ENCODE assay signal across 21 cellular contexts in genomic region chr2:68834737-68835136, GRCh38. TPM values are rescaled to one million over a fixed set of nuclear protein-coding genes. Genes with fewer than 3 reads are reported as not detected.
DNase-seq lines count a peak whose midpoint lies in the region; ATAC-seq and TF ChIP-seq lines count a peak whose summit lies in the region.
"Had no signal": no experiment of that assay in that cellular context is flagged by ENCODE, and none has a peak within 500 bp of the region (broad histone marks: within the 10 kb centered on the region; RNA-seq: fewer than 3 reads in every experiment).

No MANE protein-coding gene starts in this region.

- no peak for TF ChIP-seq POLR2A in breast epithelium (IDR thresholded peaks at IDR 0.05)

- no peaks in the 10 kb centered on the region for H3K27me3 ChIP-seq in liver (ENCODE audit: control insufficient read depth in 4 of 4, insufficient read depth in 4 of 4, low read length in 3 of 4)
- H3K27me3 ChIP-seq in breast epithelium = no peaks in the 10 kb centered on the region
- no peaks in the 10 kb centered on the region for H3K27me3 ChIP-seq in PC-3 (ENCODE audit: low read length)
- H3K27me3 ChIP-seq: gastrocnemius medialis, neural progenitor cell, tibial nerve had no signal

- no peak overlapping the region for H3K9ac ChIP-seq in liver (ENCODE audit: low read depth in 1 of 2, low read length in 2 of 2)
- no peak overlapping the region for H3K9ac ChIP-seq in PC-3 (ENCODE audit: low read length)
- H3K9ac ChIP-seq: neural progenitor cell had no signal

- H3K27ac ChIP-seq in liver (ENCODE audit: low read depth in 1 of 2, low read length in 2 of 2) (peak overlapping the region; percentile 37 to 45), breast epithelium (no peak overlapping the region), PC-3 (ENCODE audit: low read length) (no peak overlapping the region)
- H3K27ac ChIP-seq: gastrocnemius medialis, neural progenitor cell, PC-9, SK-N-MC, VCaP had no signal

- in situ Hi-C loops in KBM-7 (cut with MboI; ENCODE audit: low pct_unique_long_range_greater_than_20kb, low sequenced_read_pairs) = no loop called here

- ATAC-seq in HG03139 (IDR thresholded peaks at IDR 0.05; ENCODE audit: unreplicated experiment) (no peak), PC-3 (no peak)
- ATAC-seq: gastrocnemius medialis had no signal

- no peaks in the 10 kb centered on the region for H3K36me3 ChIP-seq in liver (ENCODE audit: control insufficient read depth in 4 of 4, insufficient read depth in 3 of 4, low read depth in 1 of 4, low read length in 3 of 4)
- no peaks in the 10 kb centered on the region for H3K36me3 ChIP-seq in breast epithelium
- H3K36me3 ChIP-seq in PC-3 (ENCODE audit: low read depth, low read length) = no peaks in the 10 kb centered on the region
- H3K36me3 ChIP-seq: gastrocnemius medialis, neural progenitor cell, tibial nerve had no signal

- 86% methylated on average over 3 of the region's 3 CpGs for WGBS in liver

- intact Hi-C loops in breast epithelium (cut with DNase I; ENCODE audit: low total_unique reads) = no loop called here
- intact Hi-C loops in PC-3 (cut with micrococcal nuclease) = loop anchor here (5.0 kb wide), 3 partner anchors 82 to 343 kb away; no protein-coding TSS in a partner anchor

- no peaks in the 10 kb centered on the region for H3F3A ChIP-seq in PC-3 (ENCODE audit: low read length, unreplicated experiment)

- no peaks in the 10 kb centered on the region for H3K9me3 ChIP-seq in liver (ENCODE audit: control insufficient read depth in 4 of 4, low read length in 3 of 4)
- H3K9me3 ChIP-seq in breast epithelium = no peaks in the 10 kb centered on the region
- no peaks in the 10 kb centered on the region for H3K9me3 ChIP-seq in PC-3 (ENCODE audit: low read length)
- H3K9me3 ChIP-seq: gastrocnemius medialis, tibial nerve had no signal

- POLR2A ChIA-PET in PC-3 (lab: Charles Lee; ENCODE audit: unreplicated experiment) = no interaction called here

- no peaks in the 10 kb centered on the region for H3K9me2 ChIP-seq in PC-3 (replicated peaks; ENCODE audit: low read length)

- H3K4me3 ChIP-seq in liver (ENCODE audit: low read depth in 1 of 3, low read length in 3 of 3) = no peak overlapping the region
- H3K4me3 ChIP-seq in breast epithelium = no peak overlapping the region
- H3K4me3 ChIP-seq in PC-3 (ENCODE audit: low read length) = no peak overlapping the region
- H3K4me3 ChIP-seq: gastrocnemius medialis, neural progenitor cell, PC-9, SK-N-MC, tibial nerve had no signal

- no peak overlapping the region for H2AFZ ChIP-seq in PC-3 (ENCODE audit: low read length)
- H2AFZ ChIP-seq: neural progenitor cell, PC-9 had no signal

- H4K20me1 ChIP-seq in PC-3 (ENCODE audit: low read length) = no peaks in the 10 kb centered on the region

- H3K79me2 ChIP-seq in PC-3 (ENCODE audit: low read length) = no peaks in the 10 kb centered on the region

- BruUV-seq in PC-3 (replicated peaks; lab: Mats Ljungman, UMichigan) = no TSS peak

- H3K4me1 ChIP-seq in liver (ENCODE audit: control insufficient read depth in 4 of 4, insufficient read depth in 4 of 4, low read length in 3 of 4) (peaks cover 0 to 2% (median 0%) of the 10 kb centered on the region in 4 donors), breast epithelium (peaks cover 0 to 9% of the 10 kb centered on the region in 2 donors), PC-3 (ENCODE audit: insufficient read depth, low read length) (peaks cover 14% of the 10 kb centered on the region)
- H3K4me1 ChIP-seq: neural progenitor cell had no signal

- DNase-seq in AML-193 (lab: John Stamatoyannopoulos, UW) (peak; percentile 59 to 77), KBM-7 (peak; percentile 62), SKM-1 treated with dmso at 0.1 percent for 144 hours (lab: John Stamatoyannopoulos, UW; ENCODE audit: unreplicated experiment) (peak; percentile 47), breast epithelium (ENCODE audit: low spot score in 2 of 2) (no peak), COLO668 (lab: John Stamatoyannopoulos, UW; ENCODE audit: unreplicated experiment) (no peak), PC-3 (no peak)
- DNase-seq: anterior cingulate cortex; COR-L47; gastrocnemius medialis; NCI-H345; PC-9; stimulated activated CD4-positive, alpha-beta T cell treated with anti-CD3 and anti-CD28 coated beads, Interleukin-1b, Interleukin-23, amount 100 ng/mL, for 48 hours had no signal

- TF ChIP-seq CTCF in liver (IDR thresholded peaks at IDR 0.05; ENCODE audit: low read depth, low read length, missing input control) (no peak), breast epithelium (IDR thresholded peaks at IDR 0.05) (no peak), PC-3 (conservative IDR thresholded peaks at IDR 0.05; ENCODE audit: low read depth, low read length) (no peak)

- CTCF ChIA-PET in PC-3 (lab: Charles Lee) = no interaction called here

- no peak overlapping the region for H3K4me2 ChIP-seq in PC-3 (ENCODE audit: low read length)
- H3K4me2 ChIP-seq: neural progenitor cell, PC-9 had no signal

- no peak for TF ChIP-seq RAD21 in liver (IDR thresholded peaks at IDR 0.05)

TF ChIP-seq in liver, 16 proteins besides CTCF, POLR2A, EP300 and RAD21:
- no peak for TF ChIP-seq EGR1 (IDR thresholded peaks at IDR 0.05; ENCODE audit: low read depth in 2 of 2)
- no peak for TF ChIP-seq RXRA (IDR thresholded peaks at IDR 0.05)
- TF ChIP-seq HNF4G (IDR thresholded peaks at IDR 0.05) = no peak
- TF ChIP-seq, protein P1, sequence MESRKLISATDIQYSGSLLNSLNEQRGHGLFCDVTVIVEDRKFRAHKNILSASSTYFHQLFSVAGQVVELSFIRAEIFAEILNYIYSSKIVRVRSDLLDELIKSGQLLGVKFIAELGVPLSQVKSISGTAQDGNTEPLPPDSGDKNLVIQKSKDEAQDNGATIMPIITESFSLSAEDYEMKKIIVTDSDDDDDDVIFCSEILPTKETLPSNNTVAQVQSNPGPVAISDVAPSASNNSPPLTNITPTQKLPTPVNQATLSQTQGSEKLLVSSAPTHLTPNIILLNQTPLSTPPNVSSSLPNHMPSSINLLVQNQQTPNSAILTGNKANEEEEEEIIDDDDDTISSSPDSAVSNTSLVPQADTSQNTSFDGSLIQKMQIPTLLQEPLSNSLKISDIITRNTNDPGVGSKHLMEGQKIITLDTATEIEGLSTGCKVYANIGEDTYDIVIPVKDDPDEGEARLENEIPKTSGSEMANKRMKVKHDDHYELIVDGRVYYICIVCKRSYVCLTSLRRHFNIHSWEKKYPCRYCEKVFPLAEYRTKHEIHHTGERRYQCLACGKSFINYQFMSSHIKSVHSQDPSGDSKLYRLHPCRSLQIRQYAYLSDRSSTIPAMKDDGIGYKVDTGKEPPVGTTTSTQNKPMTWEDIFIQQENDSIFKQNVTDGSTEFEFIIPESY (IDR thresholded peaks at IDR 0.05) = no peak
- TF ChIP-seq GABPA (IDR thresholded peaks at IDR 0.05 in 1 of 2, conservative IDR thresholded peaks at IDR 0.05 in 1 of 2) = no peak
- TF ChIP-seq, protein P2, sequence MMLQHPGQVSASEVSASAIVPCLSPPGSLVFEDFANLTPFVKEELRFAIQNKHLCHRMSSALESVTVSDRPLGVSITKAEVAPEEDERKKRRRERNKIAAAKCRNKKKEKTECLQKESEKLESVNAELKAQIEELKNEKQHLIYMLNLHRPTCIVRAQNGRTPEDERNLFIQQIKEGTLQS (IDR thresholded peaks at IDR 0.05) = no peak
- TF ChIP-seq FOXA1 (IDR thresholded peaks at IDR 0.05) = no peak
- TF ChIP-seq NR2F2 (IDR thresholded peaks at IDR 0.05) = no peak
- TF ChIP-seq YY1 (IDR thresholded peaks at IDR 0.05) = no peak
- TF ChIP-seq REST (IDR thresholded peaks at IDR 0.05) = no peak
- no peak for TF ChIP-seq FOXA2 (IDR thresholded peaks at IDR 0.05)
- no peak for TF ChIP-seq JUND (IDR thresholded peaks at IDR 0.05)
- no peak for TF ChIP-seq SP1 (IDR thresholded peaks at IDR 0.05)
- no peak for TF ChIP-seq TAF1 (conservative IDR thresholded peaks at IDR 0.05)
- TF ChIP-seq HNF4A (conservative IDR thresholded peaks at IDR 0.05) = no peak
- TF ChIP-seq, protein P3, sequence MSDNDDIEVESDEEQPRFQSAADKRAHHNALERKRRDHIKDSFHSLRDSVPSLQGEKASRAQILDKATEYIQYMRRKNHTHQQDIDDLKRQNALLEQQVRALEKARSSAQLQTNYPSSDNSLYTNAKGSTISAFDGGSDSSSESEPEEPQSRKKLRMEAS (IDR thresholded peaks at IDR 0.05) = no peak

RNA-seq across cellular contexts. Expression of gene BMP10, which starts 36.5 kb away (rescaled TPM):
- total RNA-seq in liver = 1 to 10 TPM; 8.0 to 9.5 TPM
- polyA plus RNA-seq in liver = 1 to 10 TPM in 1 of 2 donors, under 1 TPM in 1; 0.39 to 10.0 TPM
- total RNA-seq in breast epithelium = not detected
- total RNA-seq in PC-3 (2014; rRNA removed) = not detected in 2 replicates
- total RNA-seq: A673; activated T-helper 2 cell treated with anti-CD3 and anti-CD28 coated beads, Interferon-gamma antibody, Interleukin-2, Interleukin-4, amounts not matched to agents 10 μg/mL and 5 μg/mL and 100 μg/mL, durations not matched to agents 14 hours and 24 hours and 36 hours; gastrocnemius medialis; lung microvascular endothelial cell; PC-9; tibial nerve had no signal

Comparison
In these comparisons a context has a peak if more than half of its experiments do, and no peak if none do; other contexts are left out.
1. DNase-seq: peak in AML-193 (2 of 2), KBM-7 (single experiment) and SKM-1 treated with dmso at 0.1 percent for 144 hours (single experiment); none in breast epithelium (0 of 2), COLO668 (single experiment) and PC-3 (single experiment).
2. H3K27ac ChIP-seq: peak in liver (2 of 2); none in breast epithelium (0 of 2) and PC-3 (single experiment).